8 cellular contexts compared by ENCODE assay signal in genomic region chr4:165301833-165302232, GRCh38. TPM values are rescaled to one million over a fixed set of nuclear protein-coding genes. Genes with fewer than 3 reads are reported as not detected.
DNase-seq lines count a peak whose midpoint lies in the region; ATAC-seq and TF ChIP-seq lines count a peak whose summit lies in the region.

No MANE protein-coding gene starts in this region.

- peak overlapping the region; percentile 90 for H3K4me3 Mint-ChIP-seq in T-helper 17 cell

- no peak for TF ChIP-seq CTCF in right lobe of liver (IDR thresholded peaks at IDR 0.05)

- TF ChIP-seq POLR2A in right lobe of liver (IDR thresholded peaks at IDR 0.05), result no peak

- peaks cover 5% of the 10 kb centered on the region for H3K36me3 Mint-ChIP-seq in T-helper 17 cell (ENCODE audit: low read depth)

- H3K4me3 ChIP-seq in right lobe of liver, result peak overlapping the region in 2 of 3 donors; percentile 34 to 37

- no peaks in the 10 kb centered on the region for H3K9me3 ChIP-seq in T-helper 17 cell (ENCODE audit: control insufficient read depth, low read length, poor library complexity, severe bottlenecking)
- H3K9me3 ChIP-seq in right lobe of liver, result no peaks in the 10 kb centered on the region

- H3K4me1 Mint-ChIP-seq in T-helper 17 cell, result peaks cover 17% of the 10 kb centered on the region

- peak; percentile 11 for DNase-seq in stimulated activated CD4-positive, alpha-beta T cell treated with anti-CD3 and anti-CD28 coated beads, Interleukin-15, amount 100 ng/mL, for 24 hours
- DNase-seq in stimulated activated CD4-positive, alpha-beta T cell treated with anti-CD3 and anti-CD28 coated beads, Interleukin-12 subunit alpha, Interleukin-12 subunit beta, amount 100 ng/mL, for 4 hours, result no peak
- DNase-seq in T-helper 17 cell, result no peak
- DNase-seq in right lobe of liver, result no peak
- DNase-seq in kidney glomerular epithelial cell (lab: John Stamatoyannopoulos, UW), result no peak
- DNase-seq in nucleus accumbens (lab: John Stamatoyannopoulos, UW), result no peak
- DNase-seq in left colon, result no peak

- H3K27ac ChIP-seq in right lobe of liver, result peak overlapping the region; percentile 47 to 78 (median 77)

- peak; percentile 73 for ATAC-seq in HG02973 (IDR thresholded peaks at IDR 0.05; ENCODE audit: unreplicated experiment)
- peak; percentile 57 for ATAC-seq in T-helper 17 cell
- peak; percentile 79 to 91 (median 84) for ATAC-seq in right lobe of liver
- no peak for ATAC-seq in left colon

- peaks cover 0 to 15% (median 4%) of the 10 kb centered on the region in 4 donors for H3K4me1 ChIP-seq in right lobe of liver

- no peaks in the 10 kb centered on the region for H3K27me3 ChIP-seq in right lobe of liver

- intact Hi-C loops in right lobe of liver (cut with DNase I) (no loop called here), left colon (cut with DNase I, micrococcal nuclease) (no loop called here)

- H3K27ac Mint-ChIP-seq in T-helper 17 cell, result peak overlapping the region; percentile 93

- no peaks in the 10 kb centered on the region for H3K27me3 Mint-ChIP-seq in T-helper 17 cell

- WGBS in right lobe of liver (ENCODE audit: insufficient coverage, low coverage, low lambda C conversion rate, missing lambda C conversion rate), result 0% methylated on average over 1 of the region's 1 CpG

- H3K36me3 ChIP-seq in right lobe of liver, result peaks cover 0 to 2% (median 0%) of the 10 kb centered on the region in 4 donors

RNA-seq across cellular contexts. Expression of gene MSMO1, which starts 25.6 kb away (rescaled TPM):
- 10 to 100 TPM; 12.1 to 15.2 TPM for total RNA-seq in T-helper 17 cell
- total RNA-seq in right lobe of liver, result 100 to 1,000 TPM in 4 of 6 experiments, 10 to 100 TPM in 2; 81.8 to 368 (median 122) TPM
- 100 to 1,000 TPM in 1 of 2 donors, 10 to 100 TPM in 1; 98.7 to 195 TPM for total RNA-seq in left colon

Comparison
In these comparisons a context has a peak if more than half of its experiments do, and no peak if none do; other contexts are left out.
1. RNA of gene MSMO1, which starts 25.6 kb away (total RNA-seq): 98.7 to 195 TPM in left colon and 81.8 to 368 TPM in right lobe of liver; 12.1 to 15.2 TPM in T-helper 17 cell; every median in the first group is over 4 times any median in the second.